ENCODE assay signal across 8 cellular contexts in genomic region chr2:230068658-230069080, GRCh38. TPM values are rescaled to one million over a fixed set of nuclear protein-coding genes. Genes with fewer than 3 reads are reported as not detected.
DNase-seq lines count a peak whose midpoint lies in the region; ATAC-seq, FAIRE-seq and TF ChIP-seq lines count a peak whose summit lies in the region.

Gene SLC16A14, minus strand, starts transcription at chr2:230068924. Its CDS starts 9,572 bp downstream, at chr2:230059352.

- no peaks in the 10 kb centered on the region for H3K36me3 ChIP-seq in tibial artery

- peaks cover 0 to 16% (median 8%) of the 10 kb centered on the region in 4 donors for H3K4me1 ChIP-seq in tibial artery

- TF ChIP-seq CTCF in activated B cell treated with CpG ODN at 0.5 μM for 24 hours (IDR thresholded peaks at IDR 0.05) (no peak), tibial artery (IDR thresholded peaks at IDR 0.05) (no peak)

- no peaks in the 10 kb centered on the region for H3K9me3 ChIP-seq in tibial artery

- intact Hi-C loops in activated B cell treated with CpG ODN at 0.5 μM for 24 hours (cut with micrococcal nuclease) (loop anchor here (1.0 to 10.0 kb wide), 5 partner anchors 226 to 744 kb away; partner anchors contain the start of gene SP100), tibial artery (cut with DNase I; ENCODE audit: low total_unique reads) (loop anchor here (5.0 kb wide), 1 partner anchor 89 kb away; no protein-coding TSS in a partner anchor)

- CTCF ChIA-PET in activated B cell treated with CpG ODN at 0.5 μM for 24 hours (lab: Charles Lee): interaction anchor here (0.9 to 4.1 kb wide), 5 partner anchors 13 to 646 kb away, joined by 3 to 26 read pairs (median 3); no protein-coding TSS in a partner anchor

- DNase-seq in DMS79 treated with DMSO at 0.1 percent for 48 hours (lab: John Stamatoyannopoulos, UW) (peak; percentile 81), H54 (ENCODE audit: insufficient read length, low spot score) (peak; percentile 22), NCI-H1930 (lab: John Stamatoyannopoulos, UW) (peak; percentile 27 to 51), activated B cell treated with CpG ODN at 0.5 μM for 24 hours (no peak), erythroblast (lab: John Stamatoyannopoulos, UW) (peak; percentile 19 to 24), midbrain (lab: John Stamatoyannopoulos, UW) (peak; percentile 13), tibial artery (no peak)

- ATAC-seq in activated B cell treated with CpG ODN at 0.5 μM for 24 hours (ENCODE audit: low read depth): no peak
- ATAC-seq in GM18858 (IDR thresholded peaks at IDR 0.05; ENCODE audit: unreplicated experiment): no peak

- peak within 1 kb of the TSS; percentile 70 for H3K27ac Mint-ChIP-seq in activated B cell treated with CpG ODN at 0.5 μM for 24 hours

- peak within 1 kb of the TSS; percentile 46 to 64 for H3K27ac ChIP-seq in tibial artery

- peaks cover 3% of the 10 kb centered on the region for H3K36me3 Mint-ChIP-seq in activated B cell treated with CpG ODN at 0.5 μM for 24 hours (ENCODE audit: low read depth)

- no peaks in the 10 kb centered on the region for H3K27me3 ChIP-seq in tibial artery

- TF ChIP-seq POLR2A in H54 (IDR thresholded peaks at IDR 0.05; ENCODE audit: low read depth, low read length) (no peak), erythroblast (IDR thresholded peaks at IDR 0.05; ENCODE audit: low read length) (no peak)

- FAIRE-seq in H54 (lab: Jason Lieb, UNC): no peak

- H3K9me3 Mint-ChIP-seq in activated B cell treated with CpG ODN at 0.5 μM for 24 hours: peaks cover 1% of the 10 kb centered on the region

- peak within 1 kb of the TSS; percentile 90 for H3K4me3 Mint-ChIP-seq in activated B cell treated with CpG ODN at 0.5 μM for 24 hours

- H3K4me1 Mint-ChIP-seq in activated B cell treated with CpG ODN at 0.5 μM for 24 hours: peaks cover 18% of the 10 kb centered on the region

- POLR2A ChIA-PET in activated B cell treated with CpG ODN at 0.5 μM for 24 hours (lab: Charles Lee): interaction anchor here (0.7 to 2.8 kb wide), 7 partner anchors 9 to 729 kb away, joined by 3 to 6 read pairs (median 3); no protein-coding TSS in a partner anchor

- H3K27me3 Mint-ChIP-seq in activated B cell treated with CpG ODN at 0.5 μM for 24 hours: peaks cover 5% of the 10 kb centered on the region

- H3K4me3 ChIP-seq in tibial artery: peak within 1 kb of the TSS; percentile 63 to 65

RNA-seq across cellular contexts. Expression of gene SLC16A14, which starts in this region (rescaled TPM):
- total RNA-seq in activated B cell treated with CpG ODN at 0.5 μM for 24 hours: 2.9 and 3.7 TPM in 2 replicates

Comparison
In these comparisons a context has a peak if more than half of its experiments do, and no peak if none do; other contexts are left out.
1. DNase-seq: peak in DMS79 treated with DMSO at 0.1 percent for 48 hours (single experiment), H54 (single experiment), NCI-H1930 (2 of 2), erythroblast (2 of 2) and midbrain (single experiment); none in activated B cell treated with CpG ODN at 0.5 μM for 24 hours (single experiment) and tibial artery (0 of 2).